Comparison of ENCODE assay signal across 17 cellular contexts in genomic region chrX:21933077-21933476, GRCh38. TPM values are rescaled to one million over a fixed set of nuclear protein-coding genes. Genes with fewer than 3 reads are reported as not detected.
DNase-seq lines count a peak whose midpoint lies in the region; ATAC-seq, FAIRE-seq and TF ChIP-seq lines count a peak whose summit lies in the region.
"Had no signal": no experiment of that assay in that cellular context is flagged by ENCODE, and none has a peak within 500 bp of the region (broad histone marks: within the 10 kb centered on the region; RNA-seq: fewer than 3 reads in every experiment).

No MANE protein-coding gene starts in this region.

- peak overlapping the region; percentile 62 for H3K4me3 Mint-ChIP-seq in natural killer cell treated with Interleukin-12 subunit alpha and Interleukin-12 subunit beta and Interleukin-15 and Interleukin-18, amount 100 ng/mL, for 72 hours
- no peak overlapping the region for H3K4me3 Mint-ChIP-seq in natural killer cell
- H3K4me3 Mint-ChIP-seq in activated T-helper 2 cell treated with anti-CD3 and anti-CD28 coated beads, Interferon-gamma antibody, Interleukin-2, Interleukin-4, amounts not matched to agents 10 μg/mL and 5 μg/mL and 100 μg/mL, durations not matched to agents 14 hours and 24 hours and 36 hours (ENCODE audit: low read depth), result no peak overlapping the region
- no peak overlapping the region for H3K4me3 Mint-ChIP-seq in activated naive CD8-positive, alpha-beta T cell treated with anti-CD3 and anti-CD28 coated beads, Interleukin-2, amount 50 U/mL, for 24 hours
- H3K4me3 Mint-ChIP-seq: activated CD4-positive, alpha-beta T cell treated with anti-CD3 and anti-CD28 coated beads, Interleukin-2, amount 10 ng/mL, durations not matched to agents 7 days and 5 days; activated naive CD8-positive, alpha-beta T cell treated with anti-CD3 and anti-CD28 coated beads, Interleukin-2, amount 10 ng/mL, durations not matched to agents 7 days and 5 days; activated T-cell treated with anti-CD3 and anti-CD28 coated beads, Interleukin-2, amount 50 U/mL, for 24 hours; central memory CD8-positive, alpha-beta T cell; stimulated activated naive CD8-positive, alpha-beta T cell treated with anti-CD3 and anti-CD28 coated beads, Interleukin-15, amount 100 ng/mL, for 72 hours had no signal

- peaks cover 31% of the 10 kb centered on the region for H3K4me1 ChIP-seq in keratinocyte (ENCODE audit: control insufficient read depth, extremely low read depth, insufficient read depth, low read length)

- no peaks in the 10 kb centered on the region for H3K9me1 ChIP-seq in keratinocyte (ENCODE audit: control insufficient read depth, extremely low read depth, insufficient read depth, low read length)

- H3K36me3 Mint-ChIP-seq in natural killer cell treated with Interleukin-12 subunit alpha and Interleukin-12 subunit beta and Interleukin-15 and Interleukin-18, amount 100 ng/mL, for 72 hours, result peaks cover 14% of the 10 kb centered on the region
- H3K36me3 Mint-ChIP-seq in natural killer cell, result no peaks in the 10 kb centered on the region
- peaks cover 12% of the 10 kb centered on the region for H3K36me3 Mint-ChIP-seq in activated T-helper 2 cell treated with anti-CD3 and anti-CD28 coated beads, Interferon-gamma antibody, Interleukin-2, Interleukin-4, amounts not matched to agents 10 μg/mL and 5 μg/mL and 100 μg/mL, durations not matched to agents 14 hours and 24 hours and 36 hours (ENCODE audit: low read depth)
- no peaks in the 10 kb centered on the region for H3K36me3 Mint-ChIP-seq in activated naive CD8-positive, alpha-beta T cell treated with anti-CD3 and anti-CD28 coated beads, Interleukin-2, amount 50 U/mL, for 24 hours (ENCODE audit: low read depth)

- H3K27me3 ChIP-seq in keratinocyte (ENCODE audit: control insufficient read depth, extremely low read depth, insufficient read depth, low read length), result no peaks in the 10 kb centered on the region

- intact Hi-C loops in natural killer cell (cut with micrococcal nuclease), result no loop called here
- intact Hi-C loops in activated T-helper 2 cell treated with anti-CD3 and anti-CD28 coated beads, Interferon-gamma antibody, Interleukin-2, Interleukin-4, amounts not matched to agents 10 μg/mL and 5 μg/mL and 100 μg/mL, durations not matched to agents 14 hours and 24 hours and 36 hours (cut with micrococcal nuclease), result loop anchor here (5.0 kb wide), 1 partner anchor 91 kb away; no protein-coding TSS in a partner anchor

- peak; percentile 34 for FAIRE-seq in keratinocyte (lab: Jason Lieb, UNC)
- FAIRE-seq: GM12878 had no signal

- peak overlapping the region; percentile 92 to 94 for H3K27ac Mint-ChIP-seq in natural killer cell treated with Interleukin-12 subunit alpha and Interleukin-12 subunit beta and Interleukin-15 and Interleukin-18, amount 100 ng/mL, for 72 hours
- no peak overlapping the region for H3K27ac Mint-ChIP-seq in natural killer cell
- H3K27ac Mint-ChIP-seq in activated T-helper 2 cell treated with anti-CD3 and anti-CD28 coated beads, Interferon-gamma antibody, Interleukin-2, Interleukin-4, amounts not matched to agents 10 μg/mL and 5 μg/mL and 100 μg/mL, durations not matched to agents 14 hours and 24 hours and 36 hours, result peak overlapping the region; percentile 62
- H3K27ac Mint-ChIP-seq in activated naive CD8-positive, alpha-beta T cell treated with anti-CD3 and anti-CD28 coated beads, Interleukin-2, amount 50 U/mL, for 24 hours, result no peak overlapping the region
- H3K27ac Mint-ChIP-seq: activated CD4-positive, alpha-beta T cell treated with anti-CD3 and anti-CD28 coated beads, Interleukin-2, amount 10 ng/mL, durations not matched to agents 7 days and 5 days had no signal

- no peaks in the 10 kb centered on the region for H3K79me2 ChIP-seq in keratinocyte (ENCODE audit: control insufficient read depth, insufficient read depth, low read length)

- H2AFZ ChIP-seq in keratinocyte (ENCODE audit: control insufficient read depth, low read length), result no peak overlapping the region

- H3K4me3 ChIP-seq in keratinocyte (ENCODE audit: control insufficient read depth in 2 of 3, extremely low read depth in 1 of 3, insufficient read depth in 2 of 3, low read depth in 1 of 3, low read length in 3 of 3), result no peak overlapping the region
- H3K4me3 ChIP-seq: GM12878, SK-N-MC had no signal

- peak overlapping the region; percentile 3 for H3K4me2 ChIP-seq in keratinocyte (ENCODE audit: control insufficient read depth, extremely low read depth, insufficient read depth, low read depth, low read length)

- no peaks in the 10 kb centered on the region for H3K9me3 ChIP-seq in keratinocyte (ENCODE audit: control insufficient read depth, low read depth, low read length)

- dilution Hi-C loops in keratinocyte (cut with MboI; ENCODE audit: extremely low pct_ligation_motif_present, low sequenced_read_pairs), result no loop called here

- no peaks in the 10 kb centered on the region for H3K27me3 Mint-ChIP-seq in natural killer cell treated with Interleukin-12 subunit alpha and Interleukin-12 subunit beta and Interleukin-15 and Interleukin-18, amount 100 ng/mL, for 72 hours
- no peaks in the 10 kb centered on the region for H3K27me3 Mint-ChIP-seq in natural killer cell (ENCODE audit: low read depth in 2 of 2)
- H3K27me3 Mint-ChIP-seq in activated T-helper 2 cell treated with anti-CD3 and anti-CD28 coated beads, Interferon-gamma antibody, Interleukin-2, Interleukin-4, amounts not matched to agents 10 μg/mL and 5 μg/mL and 100 μg/mL, durations not matched to agents 14 hours and 24 hours and 36 hours (ENCODE audit: low read depth), result no peaks in the 10 kb centered on the region
- no peaks in the 10 kb centered on the region for H3K27me3 Mint-ChIP-seq in activated naive CD8-positive, alpha-beta T cell treated with anti-CD3 and anti-CD28 coated beads, Interleukin-2, amount 50 U/mL, for 24 hours
- H3K27me3 Mint-ChIP-seq: activated CD4-positive, alpha-beta T cell treated with anti-CD3 and anti-CD28 coated beads, Interleukin-2, amount 10 ng/mL, durations not matched to agents 7 days and 5 days; activated naive CD8-positive, alpha-beta T cell treated with anti-CD3 and anti-CD28 coated beads, Interleukin-2, amount 10 ng/mL, durations not matched to agents 7 days and 5 days; central memory CD8-positive, alpha-beta T cell; stimulated activated naive CD8-positive, alpha-beta T cell treated with anti-CD3 and anti-CD28 coated beads, Interleukin-15, amount 100 ng/mL, for 72 hours had no signal

- no peaks in the 10 kb centered on the region for H4K20me1 ChIP-seq in keratinocyte (ENCODE audit: control insufficient read depth, extremely low read depth, insufficient read depth, low read length)

- TF ChIP-seq CTCF in natural killer cell (IDR thresholded peaks at IDR 0.05) (no peak), keratinocyte (optimal IDR thresholded peaks at IDR 0.05 in 1 of 3, IDR thresholded peaks at IDR 0.05 in 1 of 3, conservative IDR thresholded peaks at IDR 0.05 in 1 of 3; ENCODE audit: extremely low read depth in 1 of 3, insufficient read depth in 2 of 3, low read length in 3 of 3) (no peak)

- H3K36me3 ChIP-seq in keratinocyte (ENCODE audit: control insufficient read depth in 2 of 2, extremely low read depth in 1 of 2, insufficient read depth in 2 of 2, low read length in 2 of 2), result no peaks in the 10 kb centered on the region

- no peak for ATAC-seq in natural killer cell treated with Interleukin-12 subunit alpha and Interleukin-12 subunit beta and Interleukin-15 and Interleukin-18, amount 100 ng/mL, for 72 hours
- ATAC-seq in natural killer cell, result no peak
- no peak for ATAC-seq in activated naive CD8-positive, alpha-beta T cell treated with anti-CD3 and anti-CD28 coated beads, Interleukin-2, amount 50 U/mL, for 24 hours
- no peak for ATAC-seq in HG02678 (IDR thresholded peaks at IDR 0.05; ENCODE audit: unreplicated experiment)
- ATAC-seq: GM12878, left ventricle myocardium superior had no signal

- peak overlapping the region; percentile 52 for H3K27ac ChIP-seq in keratinocyte (ENCODE audit: control insufficient read depth, insufficient read depth, low read length)

- no peak overlapping the region for H3K9ac ChIP-seq in keratinocyte (ENCODE audit: control insufficient read depth, extremely low read depth, insufficient read depth, low read length)

- peaks cover 34 to 35% of the 10 kb centered on the region in 2 donors for H3K4me1 Mint-ChIP-seq in natural killer cell treated with Interleukin-12 subunit alpha and Interleukin-12 subunit beta and Interleukin-15 and Interleukin-18, amount 100 ng/mL, for 72 hours (ENCODE audit: low read depth in 2 of 2)
- peaks cover 0 to 8% of the 10 kb centered on the region in 2 donors for H3K4me1 Mint-ChIP-seq in natural killer cell
- peaks cover 31% of the 10 kb centered on the region for H3K4me1 Mint-ChIP-seq in activated T-helper 2 cell treated with anti-CD3 and anti-CD28 coated beads, Interferon-gamma antibody, Interleukin-2, Interleukin-4, amounts not matched to agents 10 μg/mL and 5 μg/mL and 100 μg/mL, durations not matched to agents 14 hours and 24 hours and 36 hours (ENCODE audit: low read depth)
- peaks cover 34% of the 10 kb centered on the region for H3K4me1 Mint-ChIP-seq in activated naive CD8-positive, alpha-beta T cell treated with anti-CD3 and anti-CD28 coated beads, Interleukin-2, amount 50 U/mL, for 24 hours

- DNase-seq in natural killer cell treated with Interleukin-12 subunit alpha and Interleukin-12 subunit beta and Interleukin-15 and Interleukin-18, amount 100 ng/mL, for 72 hours (ENCODE audit: low spot score), result no peak
- no peak for DNase-seq in natural killer cell
- no peak for DNase-seq in activated T-helper 2 cell treated with anti-CD3 and anti-CD28 coated beads, Interferon-gamma antibody, Interleukin-2, Interleukin-4, amounts not matched to agents 10 μg/mL and 5 μg/mL and 100 μg/mL, durations not matched to agents 14 hours and 24 hours and 36 hours (ENCODE audit: low spot score)
- no peak for DNase-seq in keratinocyte (ENCODE audit: low read depth, low spot score)
- no peak for DNase-seq in OCI-M2 (lab: John Stamatoyannopoulos, UW; ENCODE audit: unreplicated experiment)
- no peak for DNase-seq in activated naive CD8-positive, alpha-beta T cell treated with anti-CD3 and anti-CD28 coated beads, Interleukin-2, amount 50 U/mL, for 24 hours
- no peak for DNase-seq in NCI-H187 treated with DMSO at 0.1 percent for 48 hours (lab: John Stamatoyannopoulos, UW)
- DNase-seq: activated CD4-positive, alpha-beta T cell treated with anti-CD3 and anti-CD28 coated beads, Interleukin-2, amount 10 ng/mL, durations not matched to agents 7 days and 5 days; activated naive CD8-positive, alpha-beta T cell treated with anti-CD3 and anti-CD28 coated beads, Interleukin-2, amount 10 ng/mL, durations not matched to agents 7 days and 5 days; activated T-cell treated with anti-CD3 and anti-CD28 coated beads, Interleukin-2, amount 50 U/mL, for 24 hours; left ventricle myocardium superior; NCI-H187 had no signal

- no peaks in the 10 kb centered on the region for H3K9me3 Mint-ChIP-seq in natural killer cell treated with Interleukin-12 subunit alpha and Interleukin-12 subunit beta and Interleukin-15 and Interleukin-18, amount 100 ng/mL, for 72 hours
- no peaks in the 10 kb centered on the region for H3K9me3 Mint-ChIP-seq in natural killer cell
- H3K9me3 Mint-ChIP-seq in activated T-helper 2 cell treated with anti-CD3 and anti-CD28 coated beads, Interferon-gamma antibody, Interleukin-2, Interleukin-4, amounts not matched to agents 10 μg/mL and 5 μg/mL and 100 μg/mL, durations not matched to agents 14 hours and 24 hours and 36 hours, result peaks cover 15% of the 10 kb centered on the region
- peaks cover 9% of the 10 kb centered on the region for H3K9me3 Mint-ChIP-seq in activated naive CD8-positive, alpha-beta T cell treated with anti-CD3 and anti-CD28 coated beads, Interleukin-2, amount 50 U/mL, for 24 hours
- H3K9me3 Mint-ChIP-seq: activated T-cell treated with anti-CD3 and anti-CD28 coated beads, Interleukin-2, amount 50 U/mL, for 24 hours had no signal

RNA-seq across cellular contexts. Expression of gene SMS, which starts 7.4 kb away (rescaled TPM):
- total RNA-seq in natural killer cell treated with Interleukin-12 subunit alpha and Interleukin-12 subunit beta and Interleukin-15 and Interleukin-18, amount 100 ng/mL, for 72 hours, result 100 to 1,000 TPM; 119 to 127 TPM
- total RNA-seq in natural killer cell, result 10 to 100 TPM; 14.9 to 19.4 (median 18.6) TPM
- 143 TPM in 2 replicates for total RNA-seq in activated T-helper 2 cell treated with anti-CD3 and anti-CD28 coated beads, Interferon-gamma antibody, Interleukin-2, Interleukin-4, amounts not matched to agents 10 μg/mL and 5 μg/mL and 100 μg/mL, durations not matched to agents 14 hours and 24 hours and 36 hours
- 59.1 to 142 TPM (median 127 TPM) in 3 replicates for polyA plus RNA-seq in keratinocyte
- 209 TPM for polyA plus RNA-seq in keratinocyte (2011; ENCODE audit: low read depth)
- 100 and 144 TPM in 2 replicates for polyA plus RNA-seq in keratinocyte (2011; cell fraction: cytosol; rRNA removed)
- 33.2 and 48.1 TPM in 2 replicates for polyA plus RNA-seq in keratinocyte (2011; cell fraction: nucleus; rRNA removed)
- 76.6 and 160 TPM in 2 replicates for polyA plus RNA-seq in keratinocyte (2012; ENCODE audit: low replicate concordance)
- 31.1 to 65.7 TPM (median 38.3 TPM) in 3 replicates for polyA minus RNA-seq in keratinocyte
- 119 TPM for polyA minus RNA-seq in keratinocyte (2011; cell fraction: cytosol; rRNA and poly(A)+ RNA removed)
- polyA minus RNA-seq in keratinocyte (2011; cell fraction: nucleus; rRNA and poly(A)+ RNA removed), result 15.2 and 25.1 TPM in 2 replicates

Comparison
In these comparisons a context has a peak if more than half of its experiments do, and no peak if none do; other contexts are left out.
1. H3K27ac Mint-ChIP-seq: peak in natural killer cell treated with Interleukin-12 subunit alpha and Interleukin-12 subunit beta and Interleukin-15 and Interleukin-18, amount 100 ng/mL, for 72 hours (2 of 2) and activated T-helper 2 cell treated with anti-CD3 and anti-CD28 coated beads, Interferon-gamma antibody, Interleukin-2, Interleukin-4, amounts not matched to agents 10 μg/mL and 5 μg/mL and 100 μg/mL, durations not matched to agents 14 hours and 24 hours and 36 hours (single experiment); none in natural killer cell (0 of 2) and activated naive CD8-positive, alpha-beta T cell treated with anti-CD3 and anti-CD28 coated beads, Interleukin-2, amount 50 U/mL, for 24 hours (single experiment).